Comparison of ENCODE assay signal across 32 cellular contexts in genomic region chr15:63880019-63880418, GRCh38.
"Had no signal": no experiment of that assay in that cellular context is flagged by ENCODE, and none has a peak within 500 bp of the region (broad histone marks: within the 10 kb centered on the region; RNA-seq: fewer than 3 reads in every experiment).

No MANE protein-coding gene starts in this region.

- H3K4me3 Mint-ChIP-seq: activated CD4-positive, alpha-beta memory T cell treated with anti-CD3 and anti-CD28 coated beads, Interleukin-2, amount 10 ng/mL, durations not matched to agents 7 days and 5 days; activated CD4-positive, alpha-beta T cell treated with anti-CD3 and anti-CD28 coated beads for 36 hours; activated naive CD4-positive, alpha-beta T cell treated with anti-CD3 and anti-CD28 coated beads, Interleukin-2, amount 10 ng/mL, durations not matched to agents 7 days and 5 days; activated naive CD8-positive, alpha-beta T cell treated with anti-CD3 and anti-CD28 coated beads for 36 hours; activated T-helper 17 cell treated with anti-CD3 and anti-CD28 coated beads, Interleukin-2, amount 50 U/mL, for 72 hours; T-cell had no signal

- H3K9me3 Mint-ChIP-seq: activated CD4-positive, alpha-beta memory T cell treated with anti-CD3 and anti-CD28 coated beads, Interleukin-2, amount 10 ng/mL, durations not matched to agents 7 days and 5 days; activated naive CD4-positive, alpha-beta T cell treated with anti-CD3 and anti-CD28 coated beads, Interleukin-2, amount 10 ng/mL, durations not matched to agents 7 days and 5 days; activated naive CD8-positive, alpha-beta T cell treated with anti-CD3 and anti-CD28 coated beads for 36 hours; activated T-helper 17 cell treated with anti-CD3 and anti-CD28 coated beads, Interleukin-2, amount 50 U/mL, for 72 hours; T-cell had no signal

- H3K27me3 ChIP-seq: brain microvascular endothelial cell, MG63 had no signal

- H3K27ac ChIP-seq: brain microvascular endothelial cell, SK-N-MC, VCaP had no signal

- H3K9me3 ChIP-seq: MG63 had no signal

- H3K4me1 Mint-ChIP-seq: activated CD4-positive, alpha-beta memory T cell treated with anti-CD3 and anti-CD28 coated beads, Interleukin-2, amount 10 ng/mL, durations not matched to agents 7 days and 5 days; activated T-helper 17 cell treated with anti-CD3 and anti-CD28 coated beads, Interleukin-2, amount 50 U/mL, for 72 hours had no signal

- H3K36me3 Mint-ChIP-seq: activated naive CD4-positive, alpha-beta T cell treated with anti-CD3 and anti-CD28 coated beads, Interleukin-2, amount 10 ng/mL, durations not matched to agents 7 days and 5 days; activated naive CD8-positive, alpha-beta T cell treated with anti-CD3 and anti-CD28 coated beads for 36 hours; T-cell had no signal

- FAIRE-seq: TTC549 had no signal

- ATAC-seq: activated CD4-positive, alpha-beta T cell treated with anti-CD3 and anti-CD28 coated beads for 36 hours; Panc1; Right ventricle myocardium inferior; T-cell had no signal

- H3K4me3 ChIP-seq: MG63, SK-N-MC had no signal

- H3K36me3 ChIP-seq: brain microvascular endothelial cell, MG63 had no signal

- H3K27me3 Mint-ChIP-seq: activated CD4-positive, alpha-beta memory T cell treated with anti-CD3 and anti-CD28 coated beads, Interleukin-2, amount 10 ng/mL, durations not matched to agents 7 days and 5 days; activated CD4-positive, alpha-beta T cell treated with anti-CD3 and anti-CD28 coated beads for 36 hours; activated naive CD4-positive, alpha-beta T cell treated with anti-CD3 and anti-CD28 coated beads, Interleukin-2, amount 10 ng/mL, durations not matched to agents 7 days and 5 days; activated naive CD8-positive, alpha-beta T cell treated with anti-CD3 and anti-CD28 coated beads for 36 hours; activated T-helper 17 cell treated with anti-CD3 and anti-CD28 coated beads, Interleukin-2, amount 50 U/mL, for 72 hours; T-cell had no signal

- DNase-seq: activated CD4-positive, alpha-beta memory T cell treated with anti-CD3 and anti-CD28 coated beads, Interleukin-2, amount 10 ng/mL, durations not matched to agents 7 days and 5 days; activated CD4-positive, alpha-beta T cell treated with anti-CD3 and anti-CD28 coated beads for 36 hours; activated CD4-positive, alpha-beta T cell treated with anti-CD3 and anti-CD28 coated beads, Interleukin-2, amount 50 U/mL, for 1 hour; activated gamma-delta T cell; activated naive CD4-positive, alpha-beta T cell treated with anti-CD3 and anti-CD28 coated beads, Interleukin-2, amount 10 ng/mL, durations not matched to agents 7 days and 5 days; activated naive CD8-positive, alpha-beta T cell treated with anti-CD3 and anti-CD28 coated beads for 36 hours; activated T-cell treated with anti-CD3 and anti-CD28 coated beads for 4 hours; activated T-cell treated with anti-CD3 and anti-CD28 coated beads, Interleukin-2, amount 50 U/mL, for 48 hours; MG63; MV-4-11; NCI-H1092 treated with DMSO at 0.1 percent for 48 hours; NCI-H1417 treated with DMSO at 0.1 percent for 48 hours; NCI-H1694; NCI-H2029; NCI-H2107; NCI-H2171 treated with DMSO at 0.1 percent for 48 hours; NCI-H345; NCI-H510A; NCI-H526 treated with DMSO at 0.1 percent for 48 hours; NCI-H82; OCI-M1; RPMI8226; T-cell; T-helper 2 cell; T1000 had no signal

- H3K27ac Mint-ChIP-seq: activated CD4-positive, alpha-beta memory T cell treated with anti-CD3 and anti-CD28 coated beads, Interleukin-2, amount 10 ng/mL, durations not matched to agents 7 days and 5 days; activated CD4-positive, alpha-beta T cell treated with anti-CD3 and anti-CD28 coated beads for 36 hours; activated naive CD4-positive, alpha-beta T cell treated with anti-CD3 and anti-CD28 coated beads, Interleukin-2, amount 10 ng/mL, durations not matched to agents 7 days and 5 days; activated naive CD8-positive, alpha-beta T cell treated with anti-CD3 and anti-CD28 coated beads for 36 hours; activated T-helper 17 cell treated with anti-CD3 and anti-CD28 coated beads, Interleukin-2, amount 50 U/mL, for 72 hours; T-cell had no signal
